In the genomic region with DNA sequence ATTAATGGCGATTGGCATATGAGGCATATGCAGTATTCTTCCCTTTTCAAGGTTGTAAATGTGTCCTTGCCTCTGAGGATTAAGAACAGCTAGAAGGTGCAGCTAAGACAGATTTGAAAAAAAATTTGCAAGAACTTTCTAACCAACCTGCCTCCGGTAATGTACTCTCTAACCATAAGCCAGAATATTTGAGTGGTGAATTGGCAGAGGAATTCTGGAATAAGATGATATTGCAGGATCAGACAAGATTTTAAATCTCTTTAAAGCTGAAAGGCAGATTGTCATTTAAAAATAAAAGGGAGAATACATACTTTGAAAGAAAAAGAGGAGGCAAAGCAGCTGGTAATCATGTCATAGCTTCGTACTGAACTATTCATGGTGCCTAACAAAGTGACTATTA, we compare ENCODE assay signal across 43 cellular contexts. TPM values are rescaled to one million over a fixed set of nuclear protein-coding genes. Genes with fewer than 3 reads are reported as not detected.
"Had no signal": no experiment of that assay in that cellular context is flagged by ENCODE, and none has a peak within 500 bp of the region (broad histone marks: within the 10 kb centered on the region; RNA-seq: fewer than 3 reads in every experiment).

No MANE protein-coding gene starts in this region.

- H3K36me3 Mint-ChIP-seq: activated naive CD4-positive, alpha-beta T cell treated with anti-CD3 and anti-CD28 coated beads, Interleukin-2, amount 10 ng/mL, durations not matched to agents 7 days and 5 days; activated naive CD4-positive, alpha-beta T cell treated with anti-CD3 and anti-CD28 coated beads, Interleukin-2, amount 50 U/mL, for 24 hours; activated naive CD4-positive, alpha-beta T cell treated with anti-CD3 and anti-CD28 coated beads, Interleukin-2, amount 50 U/mL, for 72 hours; activated naive CD8-positive, alpha-beta T cell; activated naive CD8-positive, alpha-beta T cell treated with anti-CD3 and anti-CD28 coated beads for 36 hours; activated naive CD8-positive, alpha-beta T cell treated with anti-CD3 and anti-CD28 coated beads, Interleukin-2, amount 10 ng/mL, durations not matched to agents 7 days and 5 days; brain had no signal

- H3K27me3 ChIP-seq: adrenal gland, ascending aorta, body of pancreas, brain microvascular endothelial cell had no signal

- H3K27ac ChIP-seq: adrenal gland, ascending aorta, body of pancreas, brain microvascular endothelial cell, cardiac muscle cell had no signal

- FAIRE-seq: astrocyte, bronchial epithelial cell had no signal

- H3K36me3 ChIP-seq: adrenal gland, ascending aorta, brain microvascular endothelial cell, cardiac muscle cell had no signal

- H3K4me1 ChIP-seq: adrenal gland, ascending aorta, body of pancreas had no signal

- H3K27ac Mint-ChIP-seq: activated naive CD4-positive, alpha-beta T cell treated with anti-CD3 and anti-CD28 coated beads for 36 hours; activated naive CD4-positive, alpha-beta T cell treated with anti-CD3 and anti-CD28 coated beads, Interleukin-2, amount 10 ng/mL, durations not matched to agents 7 days and 5 days; activated naive CD4-positive, alpha-beta T cell treated with anti-CD3 and anti-CD28 coated beads, Interleukin-2, amount 50 U/mL, for 24 hours; activated naive CD4-positive, alpha-beta T cell treated with anti-CD3 and anti-CD28 coated beads, Interleukin-2, amount 50 U/mL, for 72 hours; activated naive CD8-positive, alpha-beta T cell; activated naive CD8-positive, alpha-beta T cell treated with anti-CD3 and anti-CD28 coated beads for 36 hours; activated naive CD8-positive, alpha-beta T cell treated with anti-CD3 and anti-CD28 coated beads, Interleukin-2, amount 10 ng/mL, durations not matched to agents 7 days and 5 days; activated naive CD8-positive, alpha-beta T cell treated with anti-CD3 and anti-CD28 coated beads, Interleukin-2, amount 50 U/mL, for 24 hours; activated T-cell treated with anti-CD3 and anti-CD28 coated beads, Interleukin-2, amount 50 U/mL, for 24 hours; activated T-cell treated with anti-CD3 and anti-CD28 coated beads, Interleukin-2, amount 50 U/mL, for 72 hours; activated T-helper 1 cell treated with anti-CD3 and anti-CD28 coated beads, Interleukin-12 subunit alpha, Interleukin-12 subunit beta, Interleukin-2, Interleukin-4 antibody, amounts not matched to agents 30 ng/mL and 10 ng/mL and 1 ng/mL, durations not matched to agents 14 hours and 24 hours and 36 hours; activated T-helper 17 cell treated with anti-CD3 and anti-CD28 coated beads, Interleukin-2, amount 50 U/mL, for 72 hours; activated T-helper 2 cell treated with anti-CD3 and anti-CD28 coated beads, Interferon-gamma antibody, Interleukin-2, Interleukin-4, amounts not matched to agents 10 μg/mL and 5 μg/mL and 100 μg/mL, durations not matched to agents 14 hours and 24 hours and 36 hours; brain had no signal

- H3K4me3 ChIP-seq: adrenal gland, ascending aorta, body of pancreas, cardiac muscle cell had no signal

- H3K4me1 Mint-ChIP-seq: activated naive CD4-positive, alpha-beta T cell treated with anti-CD3 and anti-CD28 coated beads, Interleukin-2, amount 10 ng/mL, durations not matched to agents 7 days and 5 days; activated naive CD4-positive, alpha-beta T cell treated with anti-CD3 and anti-CD28 coated beads, Interleukin-2, amount 50 U/mL, for 24 hours; activated naive CD8-positive, alpha-beta T cell treated with anti-CD3 and anti-CD28 coated beads for 36 hours; activated naive CD8-positive, alpha-beta T cell treated with anti-CD3 and anti-CD28 coated beads, Interleukin-2, amount 10 ng/mL, durations not matched to agents 7 days and 5 days; activated naive CD8-positive, alpha-beta T cell treated with anti-CD3 and anti-CD28 coated beads, Interleukin-2, amount 50 U/mL, for 24 hours; activated T-helper 17 cell treated with anti-CD3 and anti-CD28 coated beads, Interleukin-2, amount 50 U/mL, for 72 hours; central memory CD8-positive, alpha-beta T cell had no signal

- ATAC-seq: activated naive CD4-positive, alpha-beta T cell treated with anti-CD3 and anti-CD28 coated beads, Interleukin-2, amount 50 U/mL, for 72 hours; activated naive CD8-positive, alpha-beta T cell treated with anti-CD3 and anti-CD28 coated beads, Interleukin-2, amount 50 U/mL, for 24 hours; activated T-cell treated with anti-CD3 and anti-CD28 coated beads, Interleukin-2, amount 50 U/mL, for 4 hours; activated T-cell treated with anti-CD3 and anti-CD28 coated beads, Interleukin-2, amount 50 U/mL, for 72 hours; activated T-helper 17 cell treated with anti-CD3 and anti-CD28 coated beads, Interleukin-2, amount 50 U/mL, for 72 hours; body of pancreas had no signal

- DNase-seq: activated effector memory CD4-positive, alpha-beta T cell treated with anti-CD3 and anti-CD28 coated beads, Interleukin-2, amount 50 U/mL, for 16 hours; activated effector memory CD4-positive, alpha-beta T cell treated with Interleukin-2 at 50 U/mL for 16 hours; activated gamma-delta T cell; activated gamma-delta T cell treated with Interleukin-2 at 50 U/mL for 16 hours; activated naive CD4-positive, alpha-beta T cell; activated naive CD4-positive, alpha-beta T cell treated with anti-CD3 and anti-CD28 coated beads for 36 hours; activated naive CD4-positive, alpha-beta T cell treated with anti-CD3 and anti-CD28 coated beads, Interleukin-2, amount 10 ng/mL, durations not matched to agents 7 days and 5 days; activated naive CD4-positive, alpha-beta T cell treated with anti-CD3 and anti-CD28 coated beads, Interleukin-2, amount 50 U/mL, for 16 hours; activated naive CD4-positive, alpha-beta T cell treated with Interleukin-2 at 50 U/mL for 16 hours; activated naive CD8-positive, alpha-beta T cell treated with anti-CD3 and anti-CD28 coated beads for 36 hours; activated naive CD8-positive, alpha-beta T cell treated with anti-CD3 and anti-CD28 coated beads, Interleukin-2, amount 10 ng/mL, durations not matched to agents 7 days and 5 days; activated naive CD8-positive, alpha-beta T cell treated with anti-CD3 and anti-CD28 coated beads, Interleukin-2, amount 50 U/mL, for 24 hours; activated T-cell treated with anti-CD3 and anti-CD28 coated beads for 4 hours; activated T-cell treated with anti-CD3 and anti-CD28 coated beads, Interleukin-2, amount 50 U/mL, for 1 hour; activated T-cell treated with anti-CD3 and anti-CD28 coated beads, Interleukin-2, amount 50 U/mL, for 24 hours; activated T-cell treated with anti-CD3 and anti-CD28 coated beads, Interleukin-2, amount 50 U/mL, for 4 hours; activated T-cell treated with anti-CD3 and anti-CD28 coated beads, Interleukin-2, amount 50 U/mL, for 48 hours; activated T-cell treated with anti-CD3 and anti-CD28 coated beads, Interleukin-2, amount 50 U/mL, for 72 hours; adrenal gland; amniotic stem cell; amygdala; anterior cingulate cortex; aorta; body of pancreas; brain microvascular endothelial cell; caudate nucleus; central memory CD4-positive, alpha-beta T cell; cerebellar nuclear complex had no signal

- H3K4me3 Mint-ChIP-seq: activated naive CD4-positive, alpha-beta T cell treated with anti-CD3 and anti-CD28 coated beads for 36 hours; activated naive CD4-positive, alpha-beta T cell treated with anti-CD3 and anti-CD28 coated beads, Interleukin-2, amount 10 ng/mL, durations not matched to agents 7 days and 5 days; activated naive CD4-positive, alpha-beta T cell treated with anti-CD3 and anti-CD28 coated beads, Interleukin-2, amount 50 U/mL, for 24 hours; activated naive CD8-positive, alpha-beta T cell; activated naive CD8-positive, alpha-beta T cell treated with anti-CD3 and anti-CD28 coated beads for 36 hours; activated naive CD8-positive, alpha-beta T cell treated with anti-CD3 and anti-CD28 coated beads, Interleukin-2, amount 10 ng/mL, durations not matched to agents 7 days and 5 days; activated naive CD8-positive, alpha-beta T cell treated with anti-CD3 and anti-CD28 coated beads, Interleukin-2, amount 50 U/mL, for 24 hours; activated T-cell treated with anti-CD3 and anti-CD28 coated beads, Interleukin-2, amount 50 U/mL, for 24 hours; activated T-cell treated with anti-CD3 and anti-CD28 coated beads, Interleukin-2, amount 50 U/mL, for 4 hours; activated T-cell treated with anti-CD3 and anti-CD28 coated beads, Interleukin-2, amount 50 U/mL, for 72 hours; activated T-helper 1 cell treated with anti-CD3 and anti-CD28 coated beads, Interleukin-12 subunit alpha, Interleukin-12 subunit beta, Interleukin-2, Interleukin-4 antibody, amounts not matched to agents 30 ng/mL and 10 ng/mL and 1 ng/mL, durations not matched to agents 14 hours and 24 hours and 36 hours; activated T-helper 17 cell treated with anti-CD3 and anti-CD28 coated beads, Interleukin-2, amount 50 U/mL, for 72 hours; brain; central memory CD8-positive, alpha-beta T cell had no signal

- H3K9me3 ChIP-seq: adrenal gland, ascending aorta, body of pancreas had no signal

- H3K27me3 Mint-ChIP-seq: activated naive CD4-positive, alpha-beta T cell treated with anti-CD3 and anti-CD28 coated beads, Interleukin-2, amount 10 ng/mL, durations not matched to agents 7 days and 5 days; brain had no signal

- H3K9me3 Mint-ChIP-seq: activated naive CD4-positive, alpha-beta T cell treated with anti-CD3 and anti-CD28 coated beads for 36 hours; activated naive CD4-positive, alpha-beta T cell treated with anti-CD3 and anti-CD28 coated beads, Interleukin-2, amount 10 ng/mL, durations not matched to agents 7 days and 5 days; activated naive CD4-positive, alpha-beta T cell treated with anti-CD3 and anti-CD28 coated beads, Interleukin-2, amount 50 U/mL, for 24 hours; activated naive CD4-positive, alpha-beta T cell treated with anti-CD3 and anti-CD28 coated beads, Interleukin-2, amount 50 U/mL, for 72 hours; activated naive CD8-positive, alpha-beta T cell treated with anti-CD3 and anti-CD28 coated beads for 36 hours; activated naive CD8-positive, alpha-beta T cell treated with anti-CD3 and anti-CD28 coated beads, Interleukin-2, amount 10 ng/mL, durations not matched to agents 7 days and 5 days; activated naive CD8-positive, alpha-beta T cell treated with anti-CD3 and anti-CD28 coated beads, Interleukin-2, amount 50 U/mL, for 24 hours; activated T-cell treated with anti-CD3 and anti-CD28 coated beads, Interleukin-2, amount 50 U/mL, for 24 hours; activated T-cell treated with anti-CD3 and anti-CD28 coated beads, Interleukin-2, amount 50 U/mL, for 4 hours; activated T-cell treated with anti-CD3 and anti-CD28 coated beads, Interleukin-2, amount 50 U/mL, for 72 hours; activated T-helper 1 cell treated with anti-CD3 and anti-CD28 coated beads, Interleukin-12 subunit alpha, Interleukin-12 subunit beta, Interleukin-2, Interleukin-4 antibody, amounts not matched to agents 30 ng/mL and 10 ng/mL and 1 ng/mL, durations not matched to agents 14 hours and 24 hours and 36 hours; activated T-helper 17 cell treated with anti-CD3 and anti-CD28 coated beads, Interleukin-2, amount 50 U/mL, for 72 hours; activated T-helper 2 cell treated with anti-CD3 and anti-CD28 coated beads, Interferon-gamma antibody, Interleukin-2, Interleukin-4, amounts not matched to agents 10 μg/mL and 5 μg/mL and 100 μg/mL, durations not matched to agents 14 hours and 24 hours and 36 hours; brain; central memory CD8-positive, alpha-beta T cell had no signal

RNA-seq across cellular contexts. Expression of a gene that starts 29.2 kb away (rescaled TPM):
- total RNA-seq: activated naive CD4-positive, alpha-beta T cell treated with anti-CD3 and anti-CD28 coated beads for 36 hours; activated naive CD4-positive, alpha-beta T cell treated with anti-CD3 and anti-CD28 coated beads, Interleukin-2, amount 50 U/mL, for 72 hours; activated naive CD8-positive, alpha-beta T cell treated with anti-CD3 and anti-CD28 coated beads for 36 hours; activated naive CD8-positive, alpha-beta T cell treated with anti-CD3 and anti-CD28 coated beads, Interleukin-2, amount 10 ng/mL, durations not matched to agents 7 days and 5 days; activated T-cell treated with anti-CD3 and anti-CD28 coated beads, Interleukin-2, amount 50 U/mL, for 4 hours; activated T-cell treated with anti-CD3 and anti-CD28 coated beads, Interleukin-2, amount 50 U/mL, for 72 hours; activated T-helper 1 cell treated with anti-CD3 and anti-CD28 coated beads, Interleukin-12 subunit alpha, Interleukin-12 subunit beta, Interleukin-2, Interleukin-4 antibody, amounts not matched to agents 30 ng/mL and 10 ng/mL and 1 ng/mL, durations not matched to agents 14 hours and 24 hours and 36 hours; activated T-helper 17 cell treated with anti-CD3 and anti-CD28 coated beads, Interleukin-2, amount 50 U/mL, for 72 hours; activated T-helper 2 cell treated with anti-CD3 and anti-CD28 coated beads, Interferon-gamma antibody, Interleukin-2, Interleukin-4, amounts not matched to agents 10 μg/mL and 5 μg/mL and 100 μg/mL, durations not matched to agents 14 hours and 24 hours and 36 hours; adrenal gland; ascending aorta; astrocyte; body of pancreas; bronchial epithelial cell; cardiac muscle cell; cardiac septum; cerebellum had no signal
- polyA plus RNA-seq: adipose tissue, adrenal gland, aorta, cardiac muscle cell had no signal
